Comparison of ENCODE assay signal across 18 cellular contexts in the genomic region with DNA sequence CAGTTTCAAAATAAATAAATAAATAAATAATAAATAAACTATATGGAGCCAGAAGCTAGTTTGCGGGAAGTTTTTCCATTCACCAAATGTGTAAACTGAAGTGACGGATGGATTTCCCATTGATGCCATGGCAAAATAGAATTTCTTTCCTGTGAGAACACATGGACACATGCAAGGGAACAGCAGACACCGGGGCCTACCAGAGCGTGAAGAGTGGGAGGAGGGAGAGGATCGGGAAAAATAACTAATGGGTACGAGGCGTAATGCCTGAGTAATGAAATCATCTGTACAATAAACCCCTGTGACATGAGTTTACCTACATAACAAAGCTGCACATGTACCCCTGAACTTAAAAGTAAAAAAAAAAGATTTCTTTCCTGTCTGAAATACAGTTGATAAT.
DNase-seq lines count a peak whose midpoint lies in the region; TF ChIP-seq lines count a peak whose summit lies in the region.
"Had no signal": no experiment of that assay in that cellular context is flagged by ENCODE, and none has a peak within 500 bp of the region (broad histone marks: within the 10 kb centered on the region; RNA-seq: fewer than 3 reads in every experiment).

No MANE protein-coding gene starts in this region.

- H3K27me3 Mint-ChIP-seq in activated CD4-positive, alpha-beta T cell treated with anti-CD3 and anti-CD28 coated beads, Interleukin-2, amount 10 ng/mL, durations not matched to agents 7 days and 5 days = no peaks in the 10 kb centered on the region
- H3K27me3 Mint-ChIP-seq: B cell; CD4-positive, CD25-positive, alpha-beta regulatory T cell had no signal

- DNase-seq in HK-2 (ENCODE audit: unreplicated experiment) (peak; percentile 1), epithelial cell of proximal tubule (ENCODE audit: low read depth) (peak; percentile 20), kidney glomerular epithelial cell (lab: John Stamatoyannopoulos, UW) (peak; percentile 39), renal cortical epithelial cell (ENCODE audit: low read depth) (peak; percentile 3), DMS153 (lab: John Stamatoyannopoulos, UW) (no peak), HuH-7.5 (ENCODE audit: low spot score) (no peak)
- no peak for DNase-seq in activated CD4-positive, alpha-beta T cell treated with anti-CD3 and anti-CD28 coated beads, Interleukin-2, amount 10 ng/mL, durations not matched to agents 7 days and 5 days
- DNase-seq: Caco-2; CD4-positive, CD25-positive, alpha-beta regulatory T cell; CD8-positive, alpha-beta T cell; DMS79; EL; GDM1; GOT3; HFFc6 had no signal

- H3K4me3 ChIP-seq in epithelial cell of proximal tubule (ENCODE audit: low read depth, low read length) = no peak overlapping the region
- H3K4me3 ChIP-seq: BLaER1, HAP-1 had no signal

- no peak overlapping the region for H3K27ac Mint-ChIP-seq in activated CD4-positive, alpha-beta T cell treated with anti-CD3 and anti-CD28 coated beads, Interleukin-2, amount 10 ng/mL, durations not matched to agents 7 days and 5 days
- H3K27ac Mint-ChIP-seq: B cell; CD4-positive, CD25-positive, alpha-beta regulatory T cell; CD8-positive, alpha-beta T cell; HFFc6 had no signal

- no peaks in the 10 kb centered on the region for H3K4me1 Mint-ChIP-seq in activated CD4-positive, alpha-beta T cell treated with anti-CD3 and anti-CD28 coated beads, Interleukin-2, amount 10 ng/mL, durations not matched to agents 7 days and 5 days
- H3K4me1 Mint-ChIP-seq: B cell; CD4-positive, CD25-positive, alpha-beta regulatory T cell had no signal

- POLR2A ChIA-PET in activated CD4-positive, alpha-beta T cell treated with anti-CD3 and anti-CD28 coated beads, Interleukin-2, amount 10 ng/mL, durations not matched to agents 7 days and 5 days (lab: Charles Lee) = no interaction called here

- no peak for TF ChIP-seq CTCF in epithelial cell of proximal tubule (conservative IDR thresholded peaks at IDR 0.05; ENCODE audit: low read depth, low read length)

- H3K9me3 Mint-ChIP-seq in activated CD4-positive, alpha-beta T cell treated with anti-CD3 and anti-CD28 coated beads, Interleukin-2, amount 10 ng/mL, durations not matched to agents 7 days and 5 days = peaks cover 6% of the 10 kb centered on the region

- H3K36me3 Mint-ChIP-seq in activated CD4-positive, alpha-beta T cell treated with anti-CD3 and anti-CD28 coated beads, Interleukin-2, amount 10 ng/mL, durations not matched to agents 7 days and 5 days (ENCODE audit: low read depth) = no peaks in the 10 kb centered on the region
- H3K36me3 Mint-ChIP-seq: CD4-positive, CD25-positive, alpha-beta regulatory T cell; CD8-positive, alpha-beta T cell had no signal

- CTCF ChIA-PET in activated CD4-positive, alpha-beta T cell treated with anti-CD3 and anti-CD28 coated beads, Interleukin-2, amount 10 ng/mL, durations not matched to agents 7 days and 5 days (lab: Charles Lee) = interaction anchor here (0.6 kb wide), 1 partner anchor 887 kb away, joined by 3 read pairs; no protein-coding TSS in a partner anchor

- H3K4me3 Mint-ChIP-seq in activated CD4-positive, alpha-beta T cell treated with anti-CD3 and anti-CD28 coated beads, Interleukin-2, amount 10 ng/mL, durations not matched to agents 7 days and 5 days = no peak overlapping the region
- H3K4me3 Mint-ChIP-seq: B cell; CD4-positive, CD25-positive, alpha-beta regulatory T cell; CD8-positive, alpha-beta T cell; HFFc6 had no signal

Comparison
In these comparisons a context has a peak if more than half of its experiments do, and no peak if none do; other contexts are left out.
1. DNase-seq: peak in HK-2 (single experiment), epithelial cell of proximal tubule (single experiment), kidney glomerular epithelial cell (single experiment) and renal cortical epithelial cell (single experiment); none in DMS153 (single experiment), activated CD4-positive, alpha-beta T cell treated with anti-CD3 and anti-CD28 coated beads, Interleukin-2, amount 10 ng/mL, durations not matched to agents 7 days and 5 days (single experiment) and HuH-7.5 (single experiment).